Comparison of ENCODE assay signal across 8 cellular contexts in the genomic region with DNA sequence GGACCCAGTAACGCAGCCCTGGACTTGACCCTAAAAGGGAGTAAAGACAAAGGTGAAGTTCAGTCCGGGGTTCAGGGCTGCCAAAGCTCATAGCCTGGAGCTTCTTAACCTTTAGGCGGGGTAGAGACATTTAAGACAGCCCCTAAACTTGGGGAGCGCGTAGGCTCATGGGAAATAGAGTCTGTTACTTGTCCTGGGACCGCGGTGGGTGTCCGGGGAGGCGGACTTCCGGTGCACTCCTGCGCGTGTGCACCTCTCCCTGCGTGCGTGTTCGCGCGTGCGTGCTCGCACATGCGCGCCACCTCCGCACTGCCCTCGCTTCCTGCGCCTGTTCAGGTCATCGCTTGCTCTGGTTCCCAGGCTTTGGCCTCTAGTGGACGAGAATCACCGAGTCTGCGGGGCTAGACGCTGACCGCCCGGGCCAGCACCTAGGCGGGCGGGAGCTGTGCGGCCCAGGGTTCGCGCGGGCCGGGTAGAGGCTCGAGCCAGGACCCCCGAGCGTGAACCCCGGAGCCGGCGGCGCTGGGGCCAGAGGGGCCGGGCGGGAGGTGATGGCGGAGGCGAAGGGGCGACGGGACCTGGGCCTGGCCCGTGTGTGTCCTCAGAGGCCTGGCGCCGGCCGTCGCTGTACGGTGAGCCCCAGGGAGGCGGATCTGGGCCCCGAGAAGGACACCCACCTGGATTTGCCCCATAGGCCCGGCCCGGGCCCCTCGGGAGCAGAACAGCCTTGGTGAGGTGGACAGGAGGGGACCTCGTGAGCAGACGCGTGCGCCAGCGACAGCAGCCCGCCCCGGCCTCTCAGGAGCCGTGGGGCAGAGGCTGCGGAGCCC. TPM values are rescaled to one million over a fixed set of nuclear protein-coding genes. Genes with fewer than 3 reads are reported as not detected.
DNase-seq lines count a peak whose midpoint lies in the region; ATAC-seq and TF ChIP-seq lines count a peak whose summit lies in the region.
"Not testable (repeated sequence)": the region's sequence is repeated elsewhere in the genome, so short reads cannot be mapped to it uniquely, and the experiment has no call there.

No MANE protein-coding gene starts in this region.

- peak overlapping the region; percentile 87 for H3K27ac Mint-ChIP-seq in nephron progenitor cell

- not testable (repeated sequence) for H3K27me3 ChIP-seq in H7 (ENCODE audit: control insufficient read depth, insufficient read depth, low read length); RWPE2 (ENCODE audit: insufficient read depth, poor library complexity, severe bottlenecking)

- H3K4me1 ChIP-seq in RWPE2 (ENCODE audit: insufficient read depth, poor library complexity, severe bottlenecking), result not testable (repeated sequence)

- not testable (repeated sequence) for H3K27me3 Mint-ChIP-seq in nephron progenitor cell (ENCODE audit: low read depth, poor library complexity)

- H3K36me3 Mint-ChIP-seq in nephron progenitor cell (ENCODE audit: low read depth), result not testable (repeated sequence)

- H3K9me3 Mint-ChIP-seq in nephron progenitor cell, result not testable (repeated sequence)

- peak overlapping the region; percentile 92 for H3K4me3 Mint-ChIP-seq in nephron progenitor cell

- not testable (repeated sequence) for H3K9me3 ChIP-seq in RWPE2 (ENCODE audit: severe bottlenecking)

- H3K4me1 Mint-ChIP-seq in nephron progenitor cell, result peaks cover 25% of the 10 kb centered on the region

- DNase-seq in ELR (ENCODE audit: low read depth) (peak; percentile 81), H7 (peak; percentile 76), LoVo (ENCODE audit: low spot score) (peak; percentile 93), RWPE2 (ENCODE audit: low spot score) (peak; percentile 86), fibroblast of the conjunctiva (ENCODE audit: low read depth) (peak; percentile 86), nephron progenitor cell (peak; percentile 78)
- DNase-seq in activated effector memory CD4-positive, alpha-beta T cell treated with Interleukin-2 at 50 U/mL for 16 hours, result peak; percentile 88
- DNase-seq in stimulated activated naive CD8-positive, alpha-beta T cell treated with anti-CD3 and anti-CD28 coated beads, Interleukin-15, Interleukin-2, amounts not matched to agents 100 U/mL and 50 U/mL, for 24 hours, result peak; percentile 91

- H3K36me3 ChIP-seq in H7 (replicated peaks; ENCODE audit: control insufficient read depth, insufficient read depth, low read length), result not testable (repeated sequence)
- H3K36me3 ChIP-seq in RWPE2 (ENCODE audit: low read depth), result peaks cover 20% of the 10 kb centered on the region

- TF ChIP-seq CTCF in RWPE2 (IDR thresholded peaks at IDR 0.05; ENCODE audit: poor library complexity, severe bottlenecking); nephron progenitor cell (IDR thresholded peaks at IDR 0.05): not testable (repeated sequence)

- ATAC-seq in RWPE2 (ENCODE audit: low read depth), result peak; percentile 99
- ATAC-seq in stimulated activated naive CD8-positive, alpha-beta T cell treated with anti-CD3 and anti-CD28 coated beads, Interleukin-15, Interleukin-2, amounts not matched to agents 100 U/mL and 50 U/mL, for 24 hours, result peak; percentile 100

- peak overlapping the region; percentile 73 for H3K27ac ChIP-seq in RWPE2 (ENCODE audit: poor library complexity, severe bottlenecking)

- peak overlapping the region; percentile 76 for H3K4me3 ChIP-seq in H7 (ENCODE audit: insufficient read depth, low read depth, low read length)
- peak overlapping the region; percentile 53 for H3K4me3 ChIP-seq in RWPE2 (ENCODE audit: severe bottlenecking)

RNA-seq across cellular contexts. Expression of a gene that starts 6.1 kb away (rescaled TPM):
- total RNA-seq in H7 (2014; rRNA removed; shearing (Covaris generic)), result not detected in 2 replicates

RNA-seq across cellular contexts. Expression of a gene that starts 38.9 kb away (rescaled TPM):
- total RNA-seq in H7 (2014; rRNA removed; shearing (Covaris generic)), result 0.07 TPM in 1 of 2 replicates, not detected in the other

Comparison
In these comparisons a context has a peak if more than half of its experiments do, and no peak if none do; other contexts are left out.
1. Peak in every context shown above with its lines: DNase-seq, ATAC-seq, H3K4me3 ChIP-seq and H3K27ac ChIP-seq.